In genomic region chr12:94545937-94546771, GRCh38 we compare ENCODE assay signal across 8 cellular contexts.
DNase-seq lines count a peak whose midpoint lies in the region; ATAC-seq and TF ChIP-seq lines count a peak whose summit lies in the region.

No MANE protein-coding gene starts in this region.

- CTCF ChIA-PET in BJ (lab: Yijun Ruan, JAX) = interaction anchor here (0.5 to 1.7 kb wide), 13 partner anchors 9 to 1029 kb away, joined by 3 to 8 read pairs (median 3); no protein-coding TSS in a partner anchor

- intact Hi-C loops in adrenal gland (cut with DNase I) = loop anchor here in 1 of 2 donors (5.0 kb wide), 1 partner anchor 216 kb away; no protein-coding TSS in a partner anchor
- intact Hi-C loops in psoas muscle (cut with DNase I) = loop anchor here (2.0 to 10.0 kb wide), 3 partner anchors 216 to 789 kb away; no protein-coding TSS in a partner anchor

- POLR2A ChIA-PET in BJ (lab: Charles Lee) = interaction anchor here (0.5 kb wide), 1 partner anchor 988 kb away, joined by 3 read pairs; no protein-coding TSS in a partner anchor

- H3K36me3 ChIP-seq in BJ (ENCODE audit: control insufficient read depth, insufficient read depth, low read length) (no peaks in the 10 kb centered on the region), adrenal gland (replicated peaks in 1 of 2) (no peaks in the 10 kb centered on the region), right atrium auricular region (no peaks in the 10 kb centered on the region), psoas muscle (ENCODE audit: insufficient read depth in 1 of 2, low read depth in 1 of 2) (no peaks in the 10 kb centered on the region)

- peak; percentile 64 for TF ChIP-seq CTCF in BJ (IDR thresholded peaks at IDR 0.05; ENCODE audit: insufficient read depth, low read depth, low read length)
- TF ChIP-seq CTCF in adrenal gland (IDR thresholded peaks at IDR 0.05) = peak; percentile 64 to 95 (median 92)
- peak; percentile 49 to 90 for TF ChIP-seq CTCF in right atrium auricular region (IDR thresholded peaks at IDR 0.05)
- TF ChIP-seq CTCF in psoas muscle (IDR thresholded peaks at IDR 0.05) = peak; percentile 84

- H3K4me1 ChIP-seq in adrenal gland (replicated peaks in 1 of 2) = peaks cover 0 to 4% of the 10 kb centered on the region in 2 donors
- H3K4me1 ChIP-seq in right atrium auricular region = no peaks in the 10 kb centered on the region
- no peaks in the 10 kb centered on the region for H3K4me1 ChIP-seq in psoas muscle

- ATAC-seq in GM19351 (IDR thresholded peaks at IDR 0.05; ENCODE audit: unreplicated experiment) (peak; percentile 55), psoas muscle (peak; percentile 92 to 96 (median 94)), GM18511 (IDR thresholded peaks at IDR 0.05; ENCODE audit: unreplicated experiment) (no peak)

- DNase-seq in BJ (ENCODE audit: low read depth) (no peak), MV-4-11 (lab: John Stamatoyannopoulos, UW) (peak; percentile 4), adrenal gland (peak; percentile 68 to 86 (median 76)), right atrium auricular region (ENCODE audit: low spot score) (no peak), psoas muscle (no peak)
- DNase-seq in T-helper 2 cell treated with Interferon-gamma antibody and Interleukin-4, amounts not matched to agents 5 μg/mL and 100 μg/mL, for 36 hours (ENCODE audit: low spot score) = no peak

- H3K27ac ChIP-seq in adrenal gland (no peak overlapping the region), right atrium auricular region (no peak overlapping the region), psoas muscle (no peak overlapping the region)

- peaks cover 31% of the 10 kb centered on the region for H3K9me3 Mint-ChIP-seq in T-helper 2 cell treated with Interferon-gamma antibody and Interleukin-4, amounts not matched to agents 5 μg/mL and 100 μg/mL, for 36 hours

- H3K27ac Mint-ChIP-seq in T-helper 2 cell treated with Interferon-gamma antibody and Interleukin-4, amounts not matched to agents 5 μg/mL and 100 μg/mL, for 36 hours = no peak overlapping the region

- H3K36me3 Mint-ChIP-seq in T-helper 2 cell treated with Interferon-gamma antibody and Interleukin-4, amounts not matched to agents 5 μg/mL and 100 μg/mL, for 36 hours (ENCODE audit: low read depth) = peaks cover 2% of the 10 kb centered on the region

- no peak overlapping the region for H3K4me3 ChIP-seq in BJ (ENCODE audit: low read depth, low read length)
- H3K4me3 ChIP-seq in adrenal gland = no peak overlapping the region
- H3K4me3 ChIP-seq in right atrium auricular region = no peak overlapping the region
- H3K4me3 ChIP-seq in psoas muscle = no peak overlapping the region

- H3K4me3 Mint-ChIP-seq in T-helper 2 cell treated with Interferon-gamma antibody and Interleukin-4, amounts not matched to agents 5 μg/mL and 100 μg/mL, for 36 hours = no peak overlapping the region

- no peak for TF ChIP-seq POLR2A in adrenal gland (IDR thresholded peaks at IDR 0.05)

- H3K27me3 ChIP-seq in BJ (ENCODE audit: control insufficient read depth, insufficient read depth, low read length) (no peaks in the 10 kb centered on the region; the same call in 1 of the 2 replicates), adrenal gland (no peaks in the 10 kb centered on the region), right atrium auricular region (no peaks in the 10 kb centered on the region), psoas muscle (ENCODE audit: insufficient read depth in 3 of 3, low read length in 2 of 3) (no peaks in the 10 kb centered on the region)

- 43 to 68% (median 45%) methylated on average over 12 to 17 of the region's 17 CpGs for WGBS in adrenal gland, 4 donors
- 55 to 56% (median 55%) methylated on average over 17 of the region's 17 CpGs for WGBS in psoas muscle, 3 donors

- H3K27me3 Mint-ChIP-seq in T-helper 2 cell treated with Interferon-gamma antibody and Interleukin-4, amounts not matched to agents 5 μg/mL and 100 μg/mL, for 36 hours (ENCODE audit: low read depth) = no peaks in the 10 kb centered on the region

- no peaks in the 10 kb centered on the region for H3K9me3 ChIP-seq in adrenal gland (replicated peaks in 1 of 3)
- H3K9me3 ChIP-seq in right atrium auricular region = no peaks in the 10 kb centered on the region
- H3K9me3 ChIP-seq in psoas muscle = no peaks in the 10 kb centered on the region

- no peaks in the 10 kb centered on the region for H3K4me1 Mint-ChIP-seq in T-helper 2 cell treated with Interferon-gamma antibody and Interleukin-4, amounts not matched to agents 5 μg/mL and 100 μg/mL, for 36 hours (ENCODE audit: low read depth)

Comparison
In these comparisons a context has a peak if more than half of its experiments do, and no peak if none do; other contexts are left out.
1. DNase-seq: peak in MV-4-11 (single experiment) and adrenal gland (7 of 7); none in BJ (single experiment), right atrium auricular region (single experiment), psoas muscle (0 of 2) and T-helper 2 cell treated with Interferon-gamma antibody and Interleukin-4, amounts not matched to agents 5 μg/mL and 100 μg/mL, for 36 hours (single experiment).
2. Peak in every context shown above with its lines, with median percentiles within 50 percentile points of each other: CTCF ChIP-seq.